In genomic region chr12:51395283-51396230, GRCh38 we compare ENCODE assay signal across 1 cellular context.
TF ChIP-seq lines count a peak whose summit lies in the region.

No MANE protein-coding gene starts in this region.

TF ChIP-seq in K562, 482 proteins besides CTCF, POLR2A, EP300 and RAD21 (continued from another document and continues in another):
- TF ChIP-seq MLX (CRISPR knock-in tag; conservative IDR thresholded peaks at IDR 0.05) (no peak), ELF2 (CRISPR knock-in tag; IDR thresholded peaks at IDR 0.05) (0 out of 2 replicates have a peak, but pooled peaks have one; percentile 7), ATF1 (CRISPR knock-in tag; IDR thresholded peaks at IDR 0.05) (no peak), ATF1 (tag; IDR thresholded peaks at IDR 0.05) (peak; percentile 44; the same call in 1 of the 2 replicates), SMARCA4 (IDR thresholded peaks at IDR 0.05) (peak; percentile 95), NFYB (IDR thresholded peaks at IDR 0.05; ENCODE audit: extremely low read depth, insufficient read length) (no peak), CC2D1A (IDR thresholded peaks at IDR 0.05) (no peak), CTBP1 (IDR thresholded peaks at IDR 0.05; ENCODE audit: borderline replicate concordance) (peak; percentile 95), KDM1A (IDR thresholded peaks at IDR 0.05) (peak; percentile 73 to 86), ZNF253 (CRISPR knock-in tag; conservative IDR thresholded peaks at IDR 0.05) (no peak), TEAD1 (CRISPR knock-in tag; IDR thresholded peaks at IDR 0.05) (0 out of 4 replicates have a peak, but pooled peaks have one; percentile 38 to 50), PRDM10 (IDR thresholded peaks at IDR 0.05; ENCODE audit: partially characterized antibody) (peak; percentile 12), SMAD1 (IDR thresholded peaks at IDR 0.05; ENCODE audit: low read depth, low read length, partially characterized antibody) (no peak), GATAD2A (IDR thresholded peaks at IDR 0.05) (peak; percentile 46; the same call in 1 of the 2 replicates), GATAD2B (IDR thresholded peaks at IDR 0.05; ENCODE audit: borderline replicate concordance) (peak; percentile 87; the same call in 1 of the 2 replicates), CBFA2T2 (conservative IDR thresholded peaks at IDR 0.05) (peak; percentile 89), SFPQ (IDR thresholded peaks at IDR 0.05; ENCODE audit: low read depth, low read length) (no peak), PREB (CRISPR knock-in tag; IDR thresholded peaks at IDR 0.05) (no peak), E2F6 (IDR thresholded peaks at IDR 0.05; ENCODE audit: borderline replicate concordance in 1 of 2, extremely low read depth in 1 of 2, insufficient read depth in 1 of 2, insufficient read length in 1 of 2, low read depth in 1 of 2, low read length in 1 of 2, poor library complexity in 1 of 2, severe bottlenecking in 1 of 2) (no peak), SMAD3 (CRISPR knock-in tag; conservative IDR thresholded peaks at IDR 0.05) (0 out of 2 replicates have a peak, but pooled peaks have one; percentile 40), FOSL1 (tag; conservative IDR thresholded peaks at IDR 0.05) (peak; percentile 59; the same call in 1 of the 2 replicates), SNRNP70 (optimal IDR thresholded peaks at IDR 0.05; ENCODE audit: low read depth, low read length) (no peak), STAT5A (IDR thresholded peaks at IDR 0.05; ENCODE audit: borderline replicate concordance, low read length) (peak; percentile 41; the same call in 1 of the 2 replicates), BACH1 (tag; IDR thresholded peaks at IDR 0.05) (no peak), VEZF1 (CRISPR knock-in tag; IDR thresholded peaks at IDR 0.05) (peak; percentile 70; the same call in 1 of the 2 replicates), TBL1XR1 (IDR thresholded peaks at IDR 0.05; ENCODE audit: low read length in 2 of 2) (peak in 1 of 2 experiments; percentile 61; a peak in 1 of 4 replicates), SOX6 (IDR thresholded peaks at IDR 0.05) (peak; percentile 98), SP1 (CRISPR knock-in tag; IDR thresholded peaks at IDR 0.05) (peak; percentile 61), XRCC5 (IDR thresholded peaks at IDR 0.05; ENCODE audit: low read depth, low read length) (0 out of 2 replicates have a peak, but pooled peaks have one; percentile 59), SIX5 (IDR thresholded peaks at IDR 0.05; ENCODE audit: borderline replicate concordance in 1 of 2, insufficient read depth in 1 of 2, low read depth in 1 of 2, low read length in 2 of 2) (no peak), CBX3 (IDR thresholded peaks at IDR 0.05; ENCODE audit: borderline replicate concordance in 1 of 2, low read length in 2 of 2) (peak in 1 of 2 experiments; percentile 60; a peak in 1 of 3 replicates), THRB (CRISPR knock-in tag; conservative IDR thresholded peaks at IDR 0.05) (no peak), PPARD (CRISPR knock-in tag; IDR thresholded peaks at IDR 0.05) (no peak), TAF9B (IDR thresholded peaks at IDR 0.05; ENCODE audit: partially characterized antibody) (no peak), NFIX (CRISPR knock-in tag; IDR thresholded peaks at IDR 0.05; ENCODE audit: low read depth) (no peak), TAL1 (IDR thresholded peaks at IDR 0.05) (peak; percentile 90), XRCC4 (IDR thresholded peaks at IDR 0.05; ENCODE audit: extremely low read depth, insufficient read depth, insufficient read length) (no peak), ELF4 (CRISPR knock-in tag; IDR thresholded peaks at IDR 0.05) (peak; percentile 87; the same call in 1 of the 2 replicates), SMARCA5 (IDR thresholded peaks at IDR 0.05) (peak; percentile 77), THAP7 (CRISPR knock-in tag; IDR thresholded peaks at IDR 0.05) (no peak), ZEB2 (IDR thresholded peaks at IDR 0.05) (peak; percentile 77; the same call in 1 of the 2 replicates), ZNF449 (CRISPR knock-in tag; IDR thresholded peaks at IDR 0.05) (no peak), MNT (conservative IDR thresholded peaks at IDR 0.05) (0 out of 4 replicates have a peak, but pooled peaks of 1 of the 2 experiments have one; percentile 29), DIDO1 (tag; IDR thresholded peaks at IDR 0.05; ENCODE audit: low read depth) (no peak), MITF (IDR thresholded peaks at IDR 0.05) (0 out of 2 replicates have a peak, but pooled peaks have one; percentile 59), TCF7 (IDR thresholded peaks at IDR 0.05; ENCODE audit: borderline replicate concordance) (no peak), U2AF1 (optimal IDR thresholded peaks at IDR 0.05; ENCODE audit: low read depth, low read length) (no peak), TARDBP (IDR thresholded peaks at IDR 0.05) (peak; percentile 75; the same call in 1 of the 2 replicates), HDAC3 (IDR thresholded peaks at IDR 0.05; ENCODE audit: borderline replicate concordance, partially characterized antibody) (no peak)
